In genomic region chr2:163755366-163755765, GRCh38 we compare ENCODE assay signal across 27 cellular contexts.
"Had no signal": no experiment of that assay in that cellular context is flagged by ENCODE, and none has a peak within 500 bp of the region (broad histone marks: within the 10 kb centered on the region; RNA-seq: fewer than 3 reads in every experiment).

No MANE protein-coding gene starts in this region.

- ATAC-seq: stimulated activated effector memory CD8-positive, alpha-beta T cell treated with anti-CD3 and anti-CD28 coated beads, Interleukin-12 subunit alpha, Interleukin-12 subunit beta, amount 100 ng/mL, for 72 hours; stimulated activated memory B cell treated with anti-CD40 and anti-IgM and Interleukin-4, amounts not matched to agents 10 μg/mL and 1 μg/mL and 100 μg/mL, for 72 hours; stimulated activated naive B cell treated with anti-CD40 and anti-IgM and Interleukin-4, amounts not matched to agents 10 μg/mL and 1 μg/mL and 100 μg/mL, for 72 hours; stimulated activated naive CD8-positive, alpha-beta T cell treated with anti-CD3 and anti-CD28 coated beads, Interleukin-15, amount 100 ng/mL, for 72 hours; stimulated activated naive CD8-positive, alpha-beta T cell treated with anti-CD3 and anti-CD28 coated beads, Interleukin-15, Interleukin-2, amounts not matched to agents 100 U/mL and 50 U/mL, for 24 hours; upper lobe of right lung had no signal

- H3K9me3 ChIP-seq: stomach, suprapubic skin, testis, thoracic aorta, thyroid gland, tibial artery, tibial nerve, transverse colon, upper lobe of left lung, upper lobe of right lung, uterus, vagina had no signal

- H3K27ac ChIP-seq: stomach, suprapubic skin, testis, thoracic aorta, thyroid gland, tibial artery, tibial nerve, transverse colon, upper lobe of left lung, upper lobe of right lung, uterus, vagina had no signal

- H3K4me1 ChIP-seq: stomach, testis, thyroid gland, transverse colon, upper lobe of left lung, upper lobe of right lung, uterus, vagina had no signal

- DNase-seq: stimulated activated CD4-positive, alpha-beta T cell treated with anti-CD3 and anti-CD28 coated beads, Interleukin-2, amount 100 ng/mL, for 48 hours; stimulated activated CD4-positive, alpha-beta T cell treated with anti-CD3 and anti-CD28 coated beads, Interleukin-4, amount 100 ng/mL, for 1 hour; stimulated activated CD4-positive, alpha-beta T cell treated with anti-CD3 and anti-CD28 coated beads, Interleukin-4, amount 100 ng/mL, for 24 hours; stimulated activated CD4-positive, alpha-beta T cell treated with anti-CD3 and anti-CD28 coated beads, Interleukin-4, amount 100 ng/mL, for 4 hours; stimulated activated CD8-positive, alpha-beta memory T cell treated with anti-CD3 and anti-CD28 coated beads, Interleukin-4, amount 100 ng/mL, for 48 hours; stimulated activated naive B cell treated with anti-CD40 and anti-IgM and Interleukin-4, amounts not matched to agents 10 μg/mL and 1 μg/mL and 100 μg/mL, for 72 hours; stimulated activated naive CD4-positive, alpha-beta T cell; stimulated activated naive CD4-positive, alpha-beta T cell treated with Interleukin-2 at 50 U/mL for 16 hours; stimulated activated naive CD8-positive, alpha-beta T cell treated with anti-CD3 and anti-CD28 coated beads, Interleukin-15, amount 100 ng/mL, for 72 hours; stimulated activated naive CD8-positive, alpha-beta T cell treated with anti-CD3 and anti-CD28 coated beads, Interleukin-15, Interleukin-2, amounts not matched to agents 100 U/mL and 50 U/mL, for 24 hours; stomach; substantia nigra; testis; thyroid gland; tibial artery; transverse colon; trophoblast cell; upper lobe of left lung; upper lobe of right lung; uterus had no signal

- H3K4me3 ChIP-seq: stomach, suprapubic skin, testis, thoracic aorta, thyroid gland, tibial artery, tibial nerve, transverse colon, upper lobe of left lung, upper lobe of right lung, uterus, vagina had no signal

- H3K27me3 ChIP-seq: stomach, suprapubic skin, testis, thyroid gland, tibial artery, tibial nerve, transverse colon, upper lobe of left lung, upper lobe of right lung, uterus, vagina had no signal

- FAIRE-seq: urothelium cell line had no signal

- H3K36me3 ChIP-seq: stomach, suprapubic skin, thoracic aorta, thyroid gland, tibial artery, tibial nerve, transverse colon, upper lobe of left lung, upper lobe of right lung, uterus, vagina had no signal
